ENCODE assay signal across 8 cellular contexts in genomic region chr14:105448706-105449111, GRCh38. TPM values are rescaled to one million over a fixed set of nuclear protein-coding genes. Genes with fewer than 3 reads are reported as not detected.
DNase-seq lines count a peak whose midpoint lies in the region; TF ChIP-seq lines count a peak whose summit lies in the region.

No MANE protein-coding gene starts in this region.

- H3K27me3 ChIP-seq in BJ (ENCODE audit: control insufficient read depth, insufficient read depth, low read length) (no peaks in the 10 kb centered on the region), SK-N-SH (ENCODE audit: insufficient read depth) (no peaks in the 10 kb centered on the region), uterus (no peaks in the 10 kb centered on the region)

- peaks cover 19% of the 10 kb centered on the region for H4K20me1 ChIP-seq in SK-N-SH (ENCODE audit: insufficient read depth)

- peak; percentile 85 for TF ChIP-seq CTCF in BJ (IDR thresholded peaks at IDR 0.05; ENCODE audit: insufficient read depth, low read depth, low read length)
- TF ChIP-seq CTCF in SK-N-SH (IDR thresholded peaks at IDR 0.05): peak; percentile 75
- peak; percentile 68 to 93 (median 90) for TF ChIP-seq CTCF in uterus (IDR thresholded peaks at IDR 0.05)

- peaks cover 20% of the 10 kb centered on the region for H3K36me3 ChIP-seq in BJ (ENCODE audit: control insufficient read depth, insufficient read depth, low read length)
- peaks cover 11 to 52% of the 10 kb centered on the region in 2 experiments for H3K36me3 ChIP-seq in SK-N-SH (replicated peaks in 1 of 2; ENCODE audit: control insufficient read depth in 1 of 2, insufficient read depth in 2 of 2, low read length in 1 of 2)
- H3K36me3 ChIP-seq in uterus: no peaks in the 10 kb centered on the region

- H3K36me3 Mint-ChIP-seq in activated naive CD8-positive, alpha-beta T cell treated with anti-CD3 and anti-CD28 coated beads for 36 hours: peaks cover 6% of the 10 kb centered on the region

- no peak overlapping the region for H2AFZ ChIP-seq in SK-N-SH (ENCODE audit: low read depth)

- H3K9me3 ChIP-seq in SK-N-SH: no peaks in the 10 kb centered on the region
- no peaks in the 10 kb centered on the region for H3K9me3 ChIP-seq in uterus

- H3K4me1 Mint-ChIP-seq in activated naive CD8-positive, alpha-beta T cell treated with anti-CD3 and anti-CD28 coated beads for 36 hours: no peaks in the 10 kb centered on the region

- TF ChIP-seq EP300 in SK-N-SH (IDR thresholded peaks at IDR 0.05; ENCODE audit: borderline replicate concordance in 1 of 2, low read depth in 1 of 2, low read length in 1 of 2): no peak

- peaks cover 36% of the 10 kb centered on the region; the same call in 1 of the 2 replicates for H3K79me2 ChIP-seq in SK-N-SH (ENCODE audit: insufficient read depth)

- TF ChIP-seq RAD21 in SK-N-SH (IDR thresholded peaks at IDR 0.05; ENCODE audit: low read length): peak; percentile 69

- no peaks in the 10 kb centered on the region for H3K9me2 ChIP-seq in SK-N-SH

- WGBS in SK-N-SH (ENCODE audit: low lambda C conversion rate): 51% methylated on average over 7 of the region's 16 CpGs

- no peak for TF ChIP-seq POLR2A in uterus (IDR thresholded peaks at IDR 0.05)

- no peaks in the 10 kb centered on the region for H3K27me3 Mint-ChIP-seq in activated naive CD8-positive, alpha-beta T cell treated with anti-CD3 and anti-CD28 coated beads for 36 hours

- CTCF ChIA-PET in BJ (lab: Yijun Ruan, JAX): interaction anchor here (0.6 to 2.0 kb wide), 13 partner anchors 9 to 80 kb away, joined by 3 to 9 read pairs (median 4); no protein-coding TSS in a partner anchor
- CTCF ChIA-PET in SK-N-SH (lab: Yijun Ruan, JAX): interaction anchor here (0.6 to 2.9 kb wide), 25 partner anchors 8 to 86 kb away, joined by 3 to 28 read pairs (median 4); partner anchors contain the start of genes CRIP1, TEX22 and TMEM121

- H3K9ac ChIP-seq in SK-N-SH: no peak overlapping the region; the same call in 1 of the 2 replicates

- intact Hi-C loops in cardiac septum (cut with DNase I) (loop anchor here (2.0 to 5.0 kb wide), 4 partner anchors 40 to 79 kb away; partner anchors contain the start of genes TEX22 and TMEM121), uterus (cut with DNase I; ENCODE audit: low total_unique reads) (no loop called here)

- no peak overlapping the region for H3K4me3 Mint-ChIP-seq in activated naive CD8-positive, alpha-beta T cell treated with anti-CD3 and anti-CD28 coated beads for 36 hours

- H3K4me1 ChIP-seq in SK-N-SH (ENCODE audit: control insufficient read depth in 1 of 2, insufficient read depth in 2 of 2, low read depth in 1 of 2, low read length in 1 of 2): peaks cover 0 to 23% of the 10 kb centered on the region in 2 experiments; a peak in 1 of 4 replicates
- no peaks in the 10 kb centered on the region for H3K4me1 ChIP-seq in uterus

- H3K27ac ChIP-seq in SK-N-SH (ENCODE audit: low read depth in 2 of 2, low read length in 1 of 2) (no peak overlapping the region; a peak in 2 of 4 replicates), uterus (peak overlapping the region in 1 of 2 donors; percentile 1)

- no peak overlapping the region for H3K4me2 ChIP-seq in SK-N-SH

- no peaks in the 10 kb centered on the region for H3F3A ChIP-seq in SK-N-SH (replicated peaks; ENCODE audit: insufficient read depth)

- H3K9me3 Mint-ChIP-seq in activated naive CD8-positive, alpha-beta T cell treated with anti-CD3 and anti-CD28 coated beads for 36 hours: no peaks in the 10 kb centered on the region

- H3K27ac Mint-ChIP-seq in activated naive CD8-positive, alpha-beta T cell treated with anti-CD3 and anti-CD28 coated beads for 36 hours: no peak overlapping the region

- H3K4me3 ChIP-seq in BJ (ENCODE audit: low read depth, low read length) (no peak overlapping the region), SK-N-SH (ENCODE audit: low read depth in 2 of 2, low read length in 1 of 2) (peak overlapping the region in 1 of 2 experiments; percentile 32; a peak in 1 of 4 replicates), uterus (no peak overlapping the region)

- POLR2A ChIA-PET in BJ (lab: Charles Lee) (no interaction called here), SK-N-SH (lab: Yijun Ruan, JAX) (interaction anchor here (1.0 kb wide), 1 partner anchor 32 kb away, joined by 3 read pairs; no protein-coding TSS in a partner anchor)

- DNase-seq in BJ (ENCODE audit: low read depth) (no peak), HCEC 1CT (peak; percentile 9), SK-N-SH (peak; percentile 96), cardiac septum (ENCODE audit: low spot score) (peak; percentile 87), putamen (ENCODE audit: low spot score) (peak; percentile 68), uterus (peak; percentile 64 to 79), NCI-H128 (lab: John Stamatoyannopoulos, UW; ENCODE audit: unreplicated experiment) (no peak)
- DNase-seq in activated naive CD8-positive, alpha-beta T cell treated with anti-CD3 and anti-CD28 coated beads for 36 hours: peak; percentile 73

TF ChIP-seq in SK-N-SH, 30 proteins besides CTCF, POLR2A, EP300 and RAD21 (continues in another document):
- no peak for TF ChIP-seq IRF3 (IDR thresholded peaks at IDR 0.05; ENCODE audit: low read depth, low read length)
- no peak for TF ChIP-seq RXRA (IDR thresholded peaks at IDR 0.05; ENCODE audit: borderline replicate concordance, low read depth)
- TF ChIP-seq MXI1 (IDR thresholded peaks at IDR 0.05; ENCODE audit: low read depth, low read length): no peak
- TF ChIP-seq NFIC (IDR thresholded peaks at IDR 0.05; ENCODE audit: borderline replicate concordance): 0 out of 2 replicates have a peak, but pooled peaks have one; percentile 24
- no peak for TF ChIP-seq RCOR1 (IDR thresholded peaks at IDR 0.05; ENCODE audit: low read length)
- no peak for TF ChIP-seq FOSL2 (IDR thresholded peaks at IDR 0.05; ENCODE audit: borderline replicate concordance, low read depth)
- TF ChIP-seq MAX (IDR thresholded peaks at IDR 0.05; ENCODE audit: low read depth): no peak
- TF ChIP-seq SMC3 (IDR thresholded peaks at IDR 0.05; ENCODE audit: low read depth, low read length): peak; percentile 84

RNA-seq across cellular contexts. Expression of gene CRIP2, which starts 25.9 kb away (rescaled TPM):
- polyA plus RNA-seq in BJ (2011; rRNA removed): 8.0 and 19.5 TPM in 2 replicates
- 3.0 and 5.3 TPM in 2 replicates for polyA minus RNA-seq in BJ (2011; rRNA and poly(A)+ RNA removed)
- polyA plus RNA-seq in SK-N-SH (2012; rRNA removed): 219 and 335 TPM in 2 replicates
- polyA plus RNA-seq in SK-N-SH (2012; cell fraction: cytosol; rRNA removed): 154 and 228 TPM in 2 replicates
- polyA plus RNA-seq in SK-N-SH (2012; cell fraction: nucleus; rRNA removed): 326 and 608 TPM in 2 replicates
- under 1 TPM; 0.16 to 0.41 TPM for total RNA-seq in activated naive CD8-positive, alpha-beta T cell treated with anti-CD3 and anti-CD28 coated beads for 36 hours
- 918 TPM for total RNA-seq in cardiac septum
- 100 to 1,000 TPM in 3 of 4 donors, 10 to 100 TPM in 1; 76.1 to 377 (median 163) TPM for total RNA-seq in uterus

RNA-seq across cellular contexts. Expression of gene MTA1, which starts 29.1 kb away (rescaled TPM):
- polyA plus RNA-seq in BJ (2011; rRNA removed) (40.3 and 48.8 TPM in 2 replicates), SK-N-SH (2012; rRNA removed) (74.8 and 96.3 TPM in 2 replicates)
- 47.8 and 51.7 TPM in 2 replicates for polyA minus RNA-seq in BJ (2011; rRNA and poly(A)+ RNA removed)
- 45.4 and 60.6 TPM in 2 replicates for polyA plus RNA-seq in SK-N-SH (2012; cell fraction: cytosol; rRNA removed)
- polyA plus RNA-seq in SK-N-SH (2012; cell fraction: nucleus; rRNA removed): 499 and 721 TPM in 2 replicates
- 100 to 1,000 TPM; 148 to 149 TPM for total RNA-seq in activated naive CD8-positive, alpha-beta T cell treated with anti-CD3 and anti-CD28 coated beads for 36 hours
- total RNA-seq in cardiac septum (140 TPM), uterus (100 to 1,000 TPM in 2 of 4 donors, 10 to 100 TPM in 2; 62.9 to 218 (median 108) TPM)

RNA-seq across cellular contexts. Expression of gene CRIP1, which starts 38.0 kb away (rescaled TPM):
- polyA plus RNA-seq in BJ (2011; rRNA removed): 0.90 and 1.4 TPM in 2 replicates
- polyA minus RNA-seq in BJ (2011; rRNA and poly(A)+ RNA removed): 3.1 and 3.9 TPM in 2 replicates
- 0.68 and 0.72 TPM in 2 replicates for polyA plus RNA-seq in SK-N-SH (2012; rRNA removed)
- 0.09 TPM in 1 of 2 replicates, not detected in the other for polyA plus RNA-seq in SK-N-SH (2012; cell fraction: cytosol; rRNA removed)
- 9.8 and 16.8 TPM in 2 replicates for polyA plus RNA-seq in SK-N-SH (2012; cell fraction: nucleus; rRNA removed)
- total RNA-seq in activated naive CD8-positive, alpha-beta T cell treated with anti-CD3 and anti-CD28 coated beads for 36 hours: 10 to 100 TPM; 82.5 to 87.3 TPM
- total RNA-seq in cardiac septum: 68.2 TPM
- 10 to 100 TPM in 3 of 4 donors, under 1 TPM in 1; 0.51 to 64.7 (median 34.4) TPM for total RNA-seq in uterus

RNA-seq across cellular contexts. Expression of gene TEDC1, which starts 42.3 kb away (rescaled TPM):
- polyA plus RNA-seq in BJ (2011; rRNA removed): 3.3 and 6.4 TPM in 2 replicates
- 1.3 and 2.2 TPM in 2 replicates for polyA minus RNA-seq in BJ (2011; rRNA and poly(A)+ RNA removed)
- polyA plus RNA-seq in SK-N-SH (2012; rRNA removed): 10.9 and 13.4 TPM in 2 replicates
- polyA plus RNA-seq in SK-N-SH (2012; cell fraction: cytosol; rRNA removed): 4.4 and 7.2 TPM in 2 replicates
- polyA plus RNA-seq in SK-N-SH (2012; cell fraction: nucleus; rRNA removed): 33.0 and 74.2 TPM in 2 replicates
- total RNA-seq in activated naive CD8-positive, alpha-beta T cell treated with anti-CD3 and anti-CD28 coated beads for 36 hours: 10 to 100 TPM; 33.6 to 34.9 TPM
- total RNA-seq in cardiac septum: 3.8 TPM
- total RNA-seq in uterus: 10 to 100 TPM in 1 of 4 donors, 1 to 10 TPM in 1, under 1 TPM in 1, not detected in 1; 0.51 to 11.0 (median 9.4) TPM

RNA-seq across cellular contexts. Expression of gene TEX22, which starts 50.4 kb away (rescaled TPM):
- polyA plus RNA-seq in BJ (2011; rRNA removed): 0.17 and 0.22 TPM in 2 replicates
- polyA minus RNA-seq in BJ (2011; rRNA and poly(A)+ RNA removed): 0.31 and 0.52 TPM in 2 replicates
- 0.26 and 0.29 TPM in 2 replicates for polyA plus RNA-seq in SK-N-SH (2012; rRNA removed)
- 0.04 and 0.35 TPM in 2 replicates for polyA plus RNA-seq in SK-N-SH (2012; cell fraction: cytosol; rRNA removed)
- 2.6 TPM in 2 replicates for polyA plus RNA-seq in SK-N-SH (2012; cell fraction: nucleus; rRNA removed)
- total RNA-seq in activated naive CD8-positive, alpha-beta T cell treated with anti-CD3 and anti-CD28 coated beads for 36 hours: 1 to 10 TPM in 1 of 2 experiments, under 1 TPM in 1; 0.56 to 2.1 TPM
- 0.46 TPM for total RNA-seq in cardiac septum
- 1 to 10 TPM in 2 of 4 donors, not detected in 2; 1.1 to 3.8 TPM for total RNA-seq in uterus

Comparison
In these comparisons a context has a peak if more than half of its experiments do, and no peak if none do; other contexts are left out.
1. DNase-seq: peak in HCEC 1CT (single experiment), SK-N-SH (single experiment), activated naive CD8-positive, alpha-beta T cell treated with anti-CD3 and anti-CD28 coated beads for 36 hours (single experiment), cardiac septum (single experiment), putamen (single experiment) and uterus (2 of 2); none in BJ (single experiment) and NCI-H128 (single experiment).
2. RNA of gene CRIP2, which starts 25.9 kb away (total RNA-seq): 918 TPM in cardiac septum (single experiment) and 76.1 to 377 TPM in uterus; 0.16 to 0.41 TPM in activated naive CD8-positive, alpha-beta T cell treated with anti-CD3 and anti-CD28 coated beads for 36 hours; every median in the first group is over 10 times any median in the second.
3. Peak in every context shown above with its lines, with median percentiles within 50 percentile points of each other: CTCF ChIP-seq.